ENCODE assay signal across 21 cellular contexts in genomic region chr11:72493426-72494108, GRCh38. TPM values are rescaled to one million over a fixed set of nuclear protein-coding genes. Genes with fewer than 3 reads are reported as not detected.
DNase-seq lines count a peak whose midpoint lies in the region; ATAC-seq and TF ChIP-seq lines count a peak whose summit lies in the region.
"Had no signal": no experiment of that assay in that cellular context is flagged by ENCODE, and none has a peak within 500 bp of the region (broad histone marks: within the 10 kb centered on the region; RNA-seq: fewer than 3 reads in every experiment).

No MANE protein-coding gene starts in this region.

- ATAC-seq in GM23338: peak; percentile 81
- no peak for ATAC-seq in GM21717 (IDR thresholded peaks at IDR 0.05; ENCODE audit: unreplicated experiment)
- ATAC-seq: activated naive CD4-positive, alpha-beta T cell treated with anti-CD3 and anti-CD28 coated beads, Interleukin-2, amount 50 U/mL, for 72 hours; gastrocnemius medialis; psoas muscle; stimulated activated memory B cell treated with anti-CD40 and anti-IgM and Interleukin-4, amounts not matched to agents 10 μg/mL and 1 μg/mL and 100 μg/mL, for 72 hours had no signal

- peaks cover 8% of the 10 kb centered on the region for H3K27me3 Mint-ChIP-seq in GM23338 (ENCODE audit: insufficient read depth, low read depth, poor library complexity)

- H3K4me3 Mint-ChIP-seq in GM23338: no peak overlapping the region
- H3K4me3 Mint-ChIP-seq: activated T-helper 1 cell treated with anti-CD3 and anti-CD28 coated beads, Interleukin-12 subunit alpha, Interleukin-12 subunit beta, Interleukin-2, Interleukin-4 antibody, amounts not matched to agents 30 ng/mL and 10 ng/mL and 1 ng/mL, durations not matched to agents 14 hours and 24 hours and 36 hours; CD8-positive, alpha-beta memory T cell; stimulated activated memory B cell treated with anti-CD40 and anti-IgM and Interleukin-4, amounts not matched to agents 10 μg/mL and 1 μg/mL and 100 μg/mL, for 72 hours had no signal

- H3K4me2 ChIP-seq in GM23338: no peak overlapping the region

- no peaks in the 10 kb centered on the region for H3K9me3 Mint-ChIP-seq in GM23338
- H3K9me3 Mint-ChIP-seq: activated naive CD4-positive, alpha-beta T cell treated with anti-CD3 and anti-CD28 coated beads, Interleukin-2, amount 50 U/mL, for 72 hours; activated T-helper 1 cell treated with anti-CD3 and anti-CD28 coated beads, Interleukin-12 subunit alpha, Interleukin-12 subunit beta, Interleukin-2, Interleukin-4 antibody, amounts not matched to agents 30 ng/mL and 10 ng/mL and 1 ng/mL, durations not matched to agents 14 hours and 24 hours and 36 hours; CD8-positive, alpha-beta memory T cell; stimulated activated memory B cell treated with anti-CD40 and anti-IgM and Interleukin-4, amounts not matched to agents 10 μg/mL and 1 μg/mL and 100 μg/mL, for 72 hours had no signal

- no peaks in the 10 kb centered on the region for H3K79me2 ChIP-seq in GM23338 (replicated peaks; ENCODE audit: insufficient read depth)

- DNase-seq in GM23338 (ENCODE audit: low spot score): peak; percentile 34
- peak; percentile 35 for DNase-seq in MV-4-11 (lab: John Stamatoyannopoulos, UW)
- DNase-seq in amniotic epithelial cell (ENCODE audit: low read depth): peak; percentile 79
- peak; percentile 47 for DNase-seq in myocyte (ENCODE audit: low read depth)
- DNase-seq in activated CD8-positive, alpha-beta memory T cell treated with anti-CD3 and anti-CD28 coated beads, Interleukin-2, amount 50 U/mL, for 48 hours: no peak
- no peak for DNase-seq in cerebellar cortex (ENCODE audit: low spot score)
- DNase-seq: activated CD4-positive, alpha-beta T cell treated with anti-CD3 and anti-CD28 coated beads for 1 hour; CD8-positive, alpha-beta memory T cell; effector CD4-positive, alpha-beta T cell; gastrocnemius medialis; kidney; NCI-H1417 treated with DMSO at 0.1 percent for 48 hours; NCI-H2107; NK-92 treated with Interleukin-12 subunit alpha and Interleukin-12 subunit beta, amount 100 ng/mL, for 24 hours; psoas muscle had no signal

- no peaks in the 10 kb centered on the region for H3K9me2 ChIP-seq in GM23338 (ENCODE audit: insufficient read depth)

- H3K4me1 Mint-ChIP-seq in GM23338: no peaks in the 10 kb centered on the region
- H3K4me1 Mint-ChIP-seq: stimulated activated memory B cell treated with anti-CD40 and anti-IgM and Interleukin-4, amounts not matched to agents 10 μg/mL and 1 μg/mL and 100 μg/mL, for 72 hours had no signal

- H3F3A ChIP-seq in GM23338 (replicated peaks; ENCODE audit: low read depth): no peaks in the 10 kb centered on the region

- H3K4me3 ChIP-seq in GM23338: no peak overlapping the region
- H3K4me3 ChIP-seq: gastrocnemius medialis, lung, psoas muscle, skin epidermis had no signal

- no peaks in the 10 kb centered on the region for H3K36me3 Mint-ChIP-seq in GM23338 (ENCODE audit: low read depth)
- H3K36me3 Mint-ChIP-seq: activated naive CD4-positive, alpha-beta T cell treated with anti-CD3 and anti-CD28 coated beads, Interleukin-2, amount 50 U/mL, for 72 hours; CD8-positive, alpha-beta memory T cell; stimulated activated memory B cell treated with anti-CD40 and anti-IgM and Interleukin-4, amounts not matched to agents 10 μg/mL and 1 μg/mL and 100 μg/mL, for 72 hours had no signal

- no peak overlapping the region for H2AFZ ChIP-seq in GM23338

- no peaks in the 10 kb centered on the region for H3K36me3 ChIP-seq in GM23338 (ENCODE audit: insufficient read depth)
- H3K36me3 ChIP-seq: gastrocnemius medialis had no signal

- no peak overlapping the region for H3K27ac Mint-ChIP-seq in GM23338
- H3K27ac Mint-ChIP-seq: activated naive CD4-positive, alpha-beta T cell treated with anti-CD3 and anti-CD28 coated beads, Interleukin-2, amount 50 U/mL, for 72 hours; activated T-helper 1 cell treated with anti-CD3 and anti-CD28 coated beads, Interleukin-12 subunit alpha, Interleukin-12 subunit beta, Interleukin-2, Interleukin-4 antibody, amounts not matched to agents 30 ng/mL and 10 ng/mL and 1 ng/mL, durations not matched to agents 14 hours and 24 hours and 36 hours; stimulated activated memory B cell treated with anti-CD40 and anti-IgM and Interleukin-4, amounts not matched to agents 10 μg/mL and 1 μg/mL and 100 μg/mL, for 72 hours had no signal

- H3K27me3 ChIP-seq in GM23338 (ENCODE audit: insufficient read depth): no peaks in the 10 kb centered on the region
- H3K27me3 ChIP-seq: gastrocnemius medialis had no signal

- no peaks in the 10 kb centered on the region for H4K20me1 ChIP-seq in GM23338 (replicated peaks; ENCODE audit: insufficient read depth)

- H3K27ac ChIP-seq in GM23338 (ENCODE audit: low read depth): no peak overlapping the region
- H3K27ac ChIP-seq: gastrocnemius medialis, psoas muscle, skin epidermis had no signal

- TF ChIP-seq CTCF in GM23338 (conservative IDR thresholded peaks at IDR 0.05; ENCODE audit: low read depth in 2 of 2): peak; percentile 15 to 46; a peak in 2 of 4 replicates

- H3K4me1 ChIP-seq in GM23338 (ENCODE audit: insufficient read depth): no peaks in the 10 kb centered on the region
- H3K4me1 ChIP-seq: gastrocnemius medialis, psoas muscle had no signal

TF ChIP-seq in GM23338, 12 proteins besides CTCF, POLR2A, EP300 and RAD21 (continues in another document):
- TF ChIP-seq POLR2AphosphoS5 (IDR thresholded peaks at IDR 0.05; ENCODE audit: low read depth): no peak
- TF ChIP-seq, protein P1, sequence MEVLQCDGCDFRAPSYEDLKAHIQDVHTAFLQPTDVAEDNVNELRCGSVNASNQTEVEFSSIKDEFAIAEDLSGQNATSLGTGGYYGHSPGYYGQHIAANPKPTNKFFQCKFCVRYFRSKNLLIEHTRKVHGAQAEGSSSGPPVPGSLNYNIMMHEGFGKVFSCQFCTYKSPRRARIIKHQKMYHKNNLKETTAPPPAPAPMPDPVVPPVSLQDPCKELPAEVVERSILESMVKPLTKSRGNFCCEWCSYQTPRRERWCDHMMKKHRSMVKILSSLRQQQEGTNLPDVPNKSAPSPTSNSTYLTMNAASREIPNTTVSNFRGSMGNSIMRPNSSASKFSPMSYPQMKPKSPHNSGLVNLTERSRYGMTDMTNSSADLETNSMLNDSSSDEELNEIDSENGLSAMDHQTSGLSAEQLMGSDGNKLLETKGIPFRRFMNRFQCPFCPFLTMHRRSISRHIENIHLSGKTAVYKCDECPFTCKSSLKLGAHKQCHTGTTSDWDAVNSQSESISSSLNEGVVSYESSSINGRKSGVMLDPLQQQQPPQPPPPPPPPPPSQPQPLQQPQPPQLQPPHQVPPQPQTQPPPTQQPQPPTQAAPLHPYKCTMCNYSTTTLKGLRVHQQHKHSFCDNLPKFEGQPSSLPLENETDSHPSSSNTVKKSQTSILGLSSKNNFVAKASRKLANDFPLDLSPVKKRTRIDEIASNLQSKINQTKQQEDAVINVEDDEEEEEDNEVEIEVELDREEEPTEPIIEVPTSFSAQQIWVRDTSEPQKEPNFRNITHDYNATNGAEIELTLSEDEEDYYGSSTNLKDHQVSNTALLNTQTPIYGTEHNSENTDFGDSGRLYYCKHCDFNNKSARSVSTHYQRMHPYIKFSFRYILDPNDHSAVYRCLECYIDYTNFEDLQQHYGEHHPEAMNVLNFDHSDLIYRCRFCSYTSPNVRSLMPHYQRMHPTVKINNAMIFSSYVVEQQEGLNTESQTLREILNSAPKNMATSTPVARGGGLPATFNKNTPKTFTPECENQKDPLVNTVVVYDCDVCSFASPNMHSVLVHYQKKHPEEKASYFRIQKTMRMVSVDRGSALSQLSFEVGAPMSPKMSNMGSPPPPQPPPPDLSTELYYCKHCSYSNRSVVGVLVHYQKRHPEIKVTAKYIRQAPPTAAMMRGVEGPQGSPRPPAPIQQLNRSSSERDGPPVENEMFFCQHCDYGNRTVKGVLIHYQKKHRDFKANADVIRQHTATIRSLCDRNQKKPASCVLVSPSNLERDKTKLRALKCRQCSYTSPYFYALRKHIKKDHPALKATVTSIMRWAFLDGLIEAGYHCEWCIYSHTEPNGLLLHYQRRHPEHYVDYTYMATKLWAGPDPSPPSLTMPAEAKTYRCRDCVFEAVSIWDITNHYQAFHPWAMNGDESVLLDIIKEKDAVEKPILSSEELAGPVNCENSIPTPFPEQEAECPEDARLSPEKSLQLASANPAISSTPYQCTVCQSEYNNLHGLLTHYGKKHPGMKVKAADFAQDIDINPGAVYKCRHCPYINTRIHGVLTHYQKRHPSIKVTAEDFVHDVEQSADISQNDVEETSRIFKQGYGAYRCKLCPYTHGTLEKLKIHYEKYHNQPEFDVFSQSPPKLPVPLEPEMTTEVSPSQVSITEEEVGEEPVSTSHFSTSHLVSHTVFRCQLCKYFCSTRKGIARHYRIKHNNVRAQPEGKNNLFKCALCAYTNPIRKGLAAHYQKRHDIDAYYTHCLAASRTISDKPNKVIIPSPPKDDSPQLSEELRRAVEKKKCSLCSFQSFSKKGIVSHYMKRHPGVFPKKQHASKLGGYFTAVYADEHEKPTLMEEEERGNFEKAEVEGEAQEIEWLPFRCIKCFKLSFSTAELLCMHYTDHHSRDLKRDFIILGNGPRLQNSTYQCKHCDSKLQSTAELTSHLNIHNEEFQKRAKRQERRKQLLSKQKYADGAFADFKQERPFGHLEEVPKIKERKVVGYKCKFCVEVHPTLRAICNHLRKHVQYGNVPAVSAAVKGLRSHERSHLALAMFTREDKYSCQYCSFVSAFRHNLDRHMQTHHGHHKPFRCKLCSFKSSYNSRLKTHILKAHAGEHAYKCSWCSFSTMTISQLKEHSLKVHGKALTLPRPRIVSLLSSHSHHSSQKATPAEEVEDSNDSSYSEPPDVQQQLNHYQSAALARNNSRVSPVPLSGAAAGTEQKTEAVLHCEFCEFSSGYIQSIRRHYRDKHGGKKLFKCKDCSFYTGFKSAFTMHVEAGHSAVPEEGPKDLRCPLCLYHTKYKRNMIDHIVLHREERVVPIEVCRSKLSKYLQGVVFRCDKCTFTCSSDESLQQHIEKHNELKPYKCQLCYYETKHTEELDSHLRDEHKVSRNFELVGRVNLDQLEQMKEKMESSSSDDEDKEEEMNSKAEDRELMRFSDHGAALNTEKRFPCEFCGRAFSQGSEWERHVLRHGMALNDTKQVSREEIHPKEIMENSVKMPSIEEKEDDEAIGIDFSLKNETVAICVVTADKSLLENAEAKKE (CRISPR knock-in tag; IDR thresholded peaks at IDR 0.05): no peak
- TF ChIP-seq ZNF114 (CRISPR knock-in tag; IDR thresholded peaks at IDR 0.05): no peak
- no peak for TF ChIP-seq NANOG (IDR thresholded peaks at IDR 0.05; ENCODE audit: borderline replicate concordance)
- TF ChIP-seq JUNB (IDR thresholded peaks at IDR 0.05; ENCODE audit: unreplicated experiment): no peak
- no peak for TF ChIP-seq STAT1 (IDR thresholded peaks at IDR 0.05; ENCODE audit: unreplicated experiment)

RNA-seq across cellular contexts. Expression of gene CLPB, which starts 59.2 kb away (rescaled TPM):
- 24.7 and 32.7 TPM in 2 replicates for total RNA-seq in GM23338 (2014; rRNA removed; shearing (Covaris generic))
- 11.0 and 12.6 TPM in 2 replicates for polyA plus RNA-seq in GM23338 (2016; fragmentation: Nextera tagmentation; extraction: Ambion mirVana)
- total RNA-seq in myocyte: 32.5 and 35.2 TPM in 2 replicates
- polyA plus RNA-seq in myocyte (2012): 17.4 TPM

Comparison
In these comparisons a context has a peak if more than half of its experiments do, and no peak if none do; other contexts are left out.
1. DNase-seq: peak in GM23338 (single experiment), MV-4-11 (single experiment), amniotic epithelial cell (single experiment) and myocyte (single experiment); none in activated CD8-positive, alpha-beta memory T cell treated with anti-CD3 and anti-CD28 coated beads, Interleukin-2, amount 50 U/mL, for 48 hours (single experiment) and cerebellar cortex (single experiment).